In the genomic region with DNA sequence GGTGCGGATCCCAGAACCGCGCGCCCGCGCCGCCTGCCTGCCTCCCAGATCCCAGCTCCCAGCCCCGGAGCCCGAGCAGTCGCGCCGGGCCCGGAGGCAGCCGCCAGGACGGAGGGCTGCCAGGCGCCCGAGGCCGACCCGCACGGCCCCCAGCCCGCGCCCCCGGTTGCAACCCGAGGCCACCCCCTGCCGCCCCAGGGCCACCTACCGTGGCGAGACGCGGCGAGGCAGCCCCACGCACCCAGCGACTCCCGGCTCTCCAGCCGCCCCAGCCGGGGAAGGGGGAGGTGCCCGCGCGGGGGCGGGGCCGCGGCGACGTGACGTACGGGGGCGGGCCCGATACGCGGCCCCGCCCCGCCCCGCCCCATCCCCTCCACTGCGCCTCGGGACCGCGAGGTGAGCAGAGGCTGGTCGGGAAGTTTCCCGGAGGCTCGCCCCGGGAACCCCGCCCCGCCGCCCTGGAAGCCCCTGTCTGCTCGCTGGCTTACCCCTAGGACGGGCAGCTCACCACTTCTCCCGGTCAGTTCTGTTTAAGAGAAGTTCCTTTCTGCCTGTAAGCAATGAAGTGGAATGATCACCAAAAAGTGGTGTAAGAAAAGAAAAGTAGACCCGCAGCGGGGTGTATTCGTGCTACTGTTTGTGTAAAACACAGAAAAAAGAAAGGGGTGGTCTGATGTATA, we compare ENCODE assay signal across 8 cellular contexts. TPM values are rescaled to one million over a fixed set of nuclear protein-coding genes. Genes with fewer than 3 reads are reported as not detected.
DNase-seq lines count a peak whose midpoint lies in the region; ATAC-seq and TF ChIP-seq lines count a peak whose summit lies in the region.

A gene (minus strand): TSS at position 288 of the 680 bp plus-strand sequence. CDS start 48,502 bp downstream, outside the sequence.

- no peak for TF ChIP-seq CTCF in epithelial cell of esophagus (IDR thresholded peaks at IDR 0.05; ENCODE audit: insufficient read depth, low read depth, low read length, missing control alignments)
- no peak for TF ChIP-seq CTCF in mucosa of descending colon (IDR thresholded peaks at IDR 0.05)

- H3K9me3 ChIP-seq in mucosa of descending colon: no peaks in the 10 kb centered on the region

- DNase-seq in AG08395 (ENCODE audit: low spot score): peak; percentile 94
- DNase-seq in NOMO-1 treated with DMSO at 0.1 percent for 48 hours (lab: John Stamatoyannopoulos, UW; ENCODE audit: unreplicated experiment): peak; percentile 67
- peak; percentile 72 for DNase-seq in activated T-cell treated with anti-CD3 and anti-CD28 coated beads for 24 hours (ENCODE audit: low read depth)
- peak; percentile 80 for DNase-seq in epithelial cell of esophagus (ENCODE audit: low read depth)
- DNase-seq in mucosa of descending colon: peak; percentile 84 to 89 (median 88)
- peak; percentile 44 to 59 for DNase-seq in stimulated activated CD8-positive, alpha-beta memory T cell treated with anti-CD3 and anti-CD28 coated beads, Interleukin-4, amount 100 ng/mL, for 1 hour (ENCODE audit: low read depth in 2 of 2, low spot score in 1 of 2)

- ATAC-seq in HG03280 (IDR thresholded peaks at IDR 0.05; ENCODE audit: unreplicated experiment) (peak; percentile 73), mucosa of descending colon (peak; percentile 96)

- peak; percentile 91 for TF ChIP-seq POLR2A in GM18951 (IDR thresholded peaks at IDR 0.05; ENCODE audit: extremely low read depth, insufficient read depth, insufficient read length)

- in situ Hi-C loops in GM18951 (cut with MboI; ENCODE audit: low sequenced_read_pairs, unreplicated experiment): no loop called here

- H3K4me3 ChIP-seq in epithelial cell of esophagus (ENCODE audit: low read length): peak within 1 kb of the TSS; percentile 82
- H3K4me3 ChIP-seq in mucosa of descending colon: peak within 1 kb of the TSS; percentile 81

- peaks cover 20% of the 10 kb centered on the region for H3K4me1 ChIP-seq in mucosa of descending colon (ENCODE audit: low read depth)

- intact Hi-C loops in mucosa of descending colon (cut with DNase I, micrococcal nuclease): no loop called here

- no peaks in the 10 kb centered on the region for H3K36me3 ChIP-seq in mucosa of descending colon (ENCODE audit: low read depth)

RNA-seq across cellular contexts. Expression of the gene that starts here (rescaled TPM):
- 10 to 100 TPM in 2 of 3 donors, 1 to 10 TPM in 1; 9.2 to 13.9 (median 11.7) TPM for total RNA-seq in mucosa of descending colon

Comparison
In these comparisons a context has a peak if more than half of its experiments do, and no peak if none do; other contexts are left out.
1. Peak in every context shown above with its lines: DNase-seq, ATAC-seq and H3K4me3 ChIP-seq.